8 cellular contexts compared by ENCODE assay signal in genomic region chr1:176880954-176881595, GRCh38.
DNase-seq lines count a peak whose midpoint lies in the region; ATAC-seq and TF ChIP-seq lines count a peak whose summit lies in the region.

No MANE protein-coding gene starts in this region.

- H3K27ac Mint-ChIP-seq in activated T-cell treated with anti-CD3 and anti-CD28 coated beads, Interleukin-2, amount 50 U/mL, for 24 hours: no peak overlapping the region
- H3K27ac Mint-ChIP-seq in glutamatergic neuron (ENCODE audit: unreplicated experiment): no peak overlapping the region

- H3K4me3 Mint-ChIP-seq in activated T-cell treated with anti-CD3 and anti-CD28 coated beads, Interleukin-2, amount 50 U/mL, for 24 hours: no peak overlapping the region
- H3K4me3 Mint-ChIP-seq in glutamatergic neuron (ENCODE audit: unreplicated experiment): no peak overlapping the region

- H3K9me3 Mint-ChIP-seq in activated T-cell treated with anti-CD3 and anti-CD28 coated beads, Interleukin-2, amount 50 U/mL, for 24 hours: no peaks in the 10 kb centered on the region
- H3K9me3 Mint-ChIP-seq in glutamatergic neuron (ENCODE audit: unreplicated experiment): peaks cover 2% of the 10 kb centered on the region

- DNase-seq in activated T-cell treated with anti-CD3 and anti-CD28 coated beads for 24 hours (ENCODE audit: low read depth) (peak; percentile 8), NCI-H526 treated with DMSO at 0.1 percent for 48 hours (lab: John Stamatoyannopoulos, UW) (peak; percentile 86), glutamatergic neuron (peak; percentile 85), posterior cingulate gyrus (peak; percentile 44 to 94 (median 79))
- no peak for DNase-seq in activated T-cell treated with anti-CD3 and anti-CD28 coated beads, Interleukin-2, amount 50 U/mL, for 1 hour
- DNase-seq in activated T-cell treated with anti-CD3 and anti-CD28 coated beads, Interleukin-2, amount 50 U/mL, for 24 hours: peak; percentile 32

- intact Hi-C loops in posterior cingulate gyrus (cut with DNase I): loop anchor here (1.0 to 5.0 kb wide), 2 partner anchors 321 to 1724 kb away; no protein-coding TSS in a partner anchor

- ATAC-seq in HG03159 (IDR thresholded peaks at IDR 0.05; ENCODE audit: unreplicated experiment) (peak; percentile 65), GM21723 (IDR thresholded peaks at IDR 0.05; ENCODE audit: unreplicated experiment) (no peak)

- H3K27me3 Mint-ChIP-seq in activated T-cell treated with anti-CD3 and anti-CD28 coated beads, Interleukin-2, amount 50 U/mL, for 24 hours: no peaks in the 10 kb centered on the region
- peaks cover 2% of the 10 kb centered on the region for H3K27me3 Mint-ChIP-seq in glutamatergic neuron (ENCODE audit: unreplicated experiment)

- no peaks in the 10 kb centered on the region for H3K36me3 Mint-ChIP-seq in activated T-cell treated with anti-CD3 and anti-CD28 coated beads, Interleukin-2, amount 50 U/mL, for 24 hours (ENCODE audit: low read depth)
- H3K36me3 Mint-ChIP-seq in glutamatergic neuron (ENCODE audit: unreplicated experiment): no peaks in the 10 kb centered on the region

- no peaks in the 10 kb centered on the region for H3K4me1 Mint-ChIP-seq in activated T-cell treated with anti-CD3 and anti-CD28 coated beads, Interleukin-2, amount 50 U/mL, for 24 hours (ENCODE audit: low read depth)
- no peaks in the 10 kb centered on the region for H3K4me1 Mint-ChIP-seq in glutamatergic neuron (ENCODE audit: low read depth, unreplicated experiment)

- TF ChIP-seq CTCF in glutamatergic neuron (IDR thresholded peaks at IDR 0.05; ENCODE audit: partially characterized antibody, unreplicated experiment): peak; percentile 97
